Comparison of ENCODE assay signal across 21 cellular contexts in genomic region chr11:116656011-116656410, GRCh38.
DNase-seq lines count a peak whose midpoint lies in the region; ATAC-seq, FAIRE-seq and TF ChIP-seq lines count a peak whose summit lies in the region.
"Had no signal": no experiment of that assay in that cellular context is flagged by ENCODE, and none has a peak within 500 bp of the region (broad histone marks: within the 10 kb centered on the region; RNA-seq: fewer than 3 reads in every experiment).

No MANE protein-coding gene starts in this region.

- 0 out of 2 replicates have a peak, but pooled peaks cover under 1% of the 10 kb centered on the region for H4K20me1 ChIP-seq in PC-9 (ENCODE audit: insufficient read depth)
- H4K20me1 ChIP-seq: BLaER1 treated with 17β-estradiol and CSF1 and Interleukin-3, amounts not matched to agents 10 nM and 100 nM had no signal

- H3K9me2 ChIP-seq in PC-9 (ENCODE audit: insufficient read depth): no peaks in the 10 kb centered on the region

- CTCF ChIA-PET in PC-9 (lab: Charles Lee): no interaction called here

- H3K4me3 ChIP-seq in coronary artery: no peak overlapping the region
- H3K4me3 ChIP-seq in PC-9: no peak overlapping the region
- H3K4me3 ChIP-seq: A549; BLaER1 treated with 17β-estradiol and CSF1 and Interleukin-3, amounts not matched to agents 10 nM and 100 nM had no signal

- FAIRE-seq in HTR-8/SVneo (lab: Jason Lieb, UNC): no peak
- FAIRE-seq: A549, GM12892 had no signal

- H3F3A ChIP-seq in PC-9 (ENCODE audit: insufficient read depth, low read depth): no peaks in the 10 kb centered on the region

- no peak overlapping the region for H2AFZ ChIP-seq in PC-9

- TF ChIP-seq CTCF in coronary artery (IDR thresholded peaks at IDR 0.05) (no peak), PC-9 (conservative IDR thresholded peaks at IDR 0.05) (no peak)

- H3K9me3 ChIP-seq in PC-9 (ENCODE audit: insufficient read depth, low read depth): no peaks in the 10 kb centered on the region
- H3K9me3 ChIP-seq: BE2C had no signal

- H3K27ac ChIP-seq in coronary artery: no peak overlapping the region
- no peak overlapping the region for H3K27ac ChIP-seq in PC-9
- H3K27ac ChIP-seq: A549; BLaER1 treated with 17β-estradiol and CSF1 and Interleukin-3, amounts not matched to agents 10 nM and 100 nM had no signal

- H3K27ac Mint-ChIP-seq in activated naive CD4-positive, alpha-beta T cell treated with anti-CD3 and anti-CD28 coated beads, Interleukin-2, amount 50 U/mL, for 24 hours: peak overlapping the region; percentile 4
- H3K27ac Mint-ChIP-seq in activated naive CD4-positive, alpha-beta T cell treated with anti-CD3 and anti-CD28 coated beads, Interleukin-2, amount 50 U/mL, for 72 hours: no peak overlapping the region

- H3K4me1 ChIP-seq in PC-9 (replicated peaks; ENCODE audit: insufficient read depth): no peaks in the 10 kb centered on the region
- H3K4me1 ChIP-seq: A549; BE2C; BLaER1 treated with 17β-estradiol and CSF1 and Interleukin-3, amounts not matched to agents 10 nM and 100 nM had no signal

- no peaks in the 10 kb centered on the region for H3K36me3 ChIP-seq in PC-9 (ENCODE audit: low read depth)
- H3K36me3 ChIP-seq: BE2C; BLaER1 treated with 17β-estradiol and CSF1 and Interleukin-3, amounts not matched to agents 10 nM and 100 nM had no signal

- BruUV-seq in PC-9 (replicated peaks; lab: Mats Ljungman, UMichigan): no TSS peak

- no peak for ATAC-seq in activated naive CD4-positive, alpha-beta T cell treated with anti-CD3 and anti-CD28 coated beads, Interleukin-2, amount 50 U/mL, for 72 hours
- no peak for ATAC-seq in esophagus mucosa
- ATAC-seq: A549, HCT116 had no signal

- peaks cover 87% of the 10 kb centered on the region for H3K27me3 ChIP-seq in PC-9 (ENCODE audit: insufficient read depth, low read depth)
- H3K27me3 ChIP-seq: BE2C; BLaER1 treated with 17β-estradiol and CSF1 and Interleukin-3, amounts not matched to agents 10 nM and 100 nM had no signal

- POLR2A ChIA-PET in PC-9 (lab: Charles Lee; ENCODE audit: unreplicated experiment): no interaction called here

- H3K4me2 ChIP-seq in PC-9: no peak overlapping the region
- H3K4me2 ChIP-seq: A549; BLaER1 treated with 17β-estradiol and CSF1 and Interleukin-3, amounts not matched to agents 10 nM and 100 nM had no signal

- no peaks in the 10 kb centered on the region for H3K4me1 Mint-ChIP-seq in activated naive CD4-positive, alpha-beta T cell treated with anti-CD3 and anti-CD28 coated beads, Interleukin-2, amount 50 U/mL, for 24 hours

- intact Hi-C loops in PC-9 (cut with micrococcal nuclease; ENCODE audit: unreplicated experiment): no loop called here

- DNase-seq in activated naive CD4-positive, alpha-beta T cell treated with anti-CD3 and anti-CD28 coated beads, Interleukin-2, amount 50 U/mL, for 72 hours (ENCODE audit: low spot score in 2 of 2): no peak
- DNase-seq in coronary artery (ENCODE audit: low spot score) (peak; percentile 73), islet precursor cell (peak; percentile 22), PC-9 (no peak), HTR-8/SVneo (ENCODE audit: insufficient read length, low spot score) (no peak)
- DNase-seq: 8988T; ACHN; AML-193; BE2C; Calu3; CD4-positive, alpha-beta memory T cell; COR-L47; DMS153; DND-41; GOT3 had no signal

- no peak overlapping the region for H3K4me3 Mint-ChIP-seq in activated naive CD4-positive, alpha-beta T cell treated with anti-CD3 and anti-CD28 coated beads, Interleukin-2, amount 50 U/mL, for 24 hours
- H3K4me3 Mint-ChIP-seq: CD4-positive, alpha-beta memory T cell had no signal

- H3K79me2 ChIP-seq in PC-9 (ENCODE audit: low read depth): no peaks in the 10 kb centered on the region

- H3K9me3 Mint-ChIP-seq in activated naive CD4-positive, alpha-beta T cell treated with anti-CD3 and anti-CD28 coated beads, Interleukin-2, amount 50 U/mL, for 24 hours: no peaks in the 10 kb centered on the region
- H3K9me3 Mint-ChIP-seq in activated naive CD4-positive, alpha-beta T cell treated with anti-CD3 and anti-CD28 coated beads, Interleukin-2, amount 50 U/mL, for 72 hours: peaks cover 0 to 5% of the 10 kb centered on the region in 2 donors

- peaks cover 4% of the 10 kb centered on the region for H3K27me3 Mint-ChIP-seq in activated naive CD4-positive, alpha-beta T cell treated with anti-CD3 and anti-CD28 coated beads, Interleukin-2, amount 50 U/mL, for 24 hours

- no peaks in the 10 kb centered on the region for H3K36me3 Mint-ChIP-seq in activated naive CD4-positive, alpha-beta T cell treated with anti-CD3 and anti-CD28 coated beads, Interleukin-2, amount 50 U/mL, for 24 hours
- H3K36me3 Mint-ChIP-seq in activated naive CD4-positive, alpha-beta T cell treated with anti-CD3 and anti-CD28 coated beads, Interleukin-2, amount 50 U/mL, for 72 hours: no peaks in the 10 kb centered on the region

Comparison
In these comparisons a context has a peak if more than half of its experiments do, and no peak if none do; other contexts are left out.
1. DNase-seq: peak in coronary artery (single experiment) and islet precursor cell (single experiment); none in activated naive CD4-positive, alpha-beta T cell treated with anti-CD3 and anti-CD28 coated beads, Interleukin-2, amount 50 U/mL, for 72 hours (0 of 2), PC-9 (0 of 2) and HTR-8/SVneo (single experiment).